In genomic region chr14:23146980-23147379, GRCh38 we compare ENCODE assay signal across 20 cellular contexts. TPM values are rescaled to one million over a fixed set of nuclear protein-coding genes. Genes with fewer than 3 reads are reported as not detected.
DNase-seq lines count a peak whose midpoint lies in the region; ATAC-seq, FAIRE-seq and TF ChIP-seq lines count a peak whose summit lies in the region.
"Had no signal": no experiment of that assay in that cellular context is flagged by ENCODE, and none has a peak within 500 bp of the region (broad histone marks: within the 10 kb centered on the region; RNA-seq: fewer than 3 reads in every experiment).

No MANE protein-coding gene starts in this region.

- H3K36me3 ChIP-seq in HepG2 (replicated peaks in 1 of 2; ENCODE audit: control insufficient read depth in 1 of 2, insufficient read depth in 2 of 2, low read length in 2 of 2) (no peaks in the 10 kb centered on the region), right lobe of liver (no peaks in the 10 kb centered on the region), hepatocyte (replicated peaks; ENCODE audit: insufficient read depth, low read depth) (no peaks in the 10 kb centered on the region), stomach (peaks cover 0 to 19% (median 11%) of the 10 kb centered on the region in 4 donors), H7 (replicated peaks; ENCODE audit: control insufficient read depth, insufficient read depth, low read length) (peaks cover 8% of the 10 kb centered on the region)
- H3K36me3 ChIP-seq: BLaER1, HAP-1 had no signal

- no peak overlapping the region for H2AFZ ChIP-seq in HepG2 (ENCODE audit: low read length)
- no peak overlapping the region for H2AFZ ChIP-seq in hepatocyte

- TF ChIP-seq POLR2A in HepG2 (IDR thresholded peaks at IDR 0.05; ENCODE audit: insufficient read depth in 1 of 2, low read depth in 2 of 2, low read length in 2 of 2) (no peak), right lobe of liver (IDR thresholded peaks at IDR 0.05) (no peak), stomach (IDR thresholded peaks at IDR 0.05) (no peak), GM12892 (IDR thresholded peaks at IDR 0.05; ENCODE audit: low read depth, low read length) (no peak)

- no peaks in the 10 kb centered on the region for H3K9me3 Mint-ChIP-seq in activated CD4-positive, alpha-beta memory T cell treated with anti-CD3 and anti-CD28 coated beads, Interleukin-2, amount 10 ng/mL, durations not matched to agents 7 days and 5 days
- H3K9me3 Mint-ChIP-seq: CD8-positive, alpha-beta T cell had no signal

- intact Hi-C loops in HepG2 (cut with micrococcal nuclease; ENCODE audit: unreplicated experiment): no loop called here
- intact Hi-C loops in right lobe of liver (cut with DNase I): no loop called here
- intact Hi-C loops in stomach (cut with DNase I; ENCODE audit: low total_unique reads): no loop called here

- H3K4me3 ChIP-seq in HepG2 (replicated peaks in 1 of 3; ENCODE audit: insufficient read depth in 1 of 3, low read depth in 2 of 3, low read length in 3 of 3): no peak overlapping the region
- no peak overlapping the region for H3K4me3 ChIP-seq in right lobe of liver
- H3K4me3 ChIP-seq in hepatocyte: no peak overlapping the region
- H3K4me3 ChIP-seq in stomach: no peak overlapping the region
- H3K4me3 ChIP-seq in H7 (ENCODE audit: insufficient read depth, low read depth, low read length): no peak overlapping the region
- H3K4me3 ChIP-seq: BLaER1, HAP-1 had no signal

- no peaks in the 10 kb centered on the region for H3K9me3 ChIP-seq in HepG2 (ENCODE audit: low read length)
- no peaks in the 10 kb centered on the region for H3K9me3 ChIP-seq in right lobe of liver
- no peaks in the 10 kb centered on the region for H3K9me3 ChIP-seq in hepatocyte (ENCODE audit: low read depth)
- H3K9me3 ChIP-seq in stomach: no peaks in the 10 kb centered on the region
- H3K9me3 ChIP-seq: BLaER1, HAP-1 had no signal

- no peak overlapping the region for H3K4me2 ChIP-seq in HepG2 (ENCODE audit: low read depth, low read length)
- no peak overlapping the region for H3K4me2 ChIP-seq in hepatocyte
- H3K4me2 ChIP-seq: BLaER1 had no signal

- H3K79me2 ChIP-seq in HepG2 (ENCODE audit: insufficient read depth, low read length): no peaks in the 10 kb centered on the region
- H3K79me2 ChIP-seq in hepatocyte: no peaks in the 10 kb centered on the region

- no peak for DNase-seq in HepG2 (ENCODE audit: low spot score)
- no peak for DNase-seq in right lobe of liver
- no peak for DNase-seq in hepatocyte (ENCODE audit: low spot score)
- no peak for DNase-seq in stomach
- no peak for DNase-seq in activated CD4-positive, alpha-beta memory T cell treated with anti-CD3 and anti-CD28 coated beads, Interleukin-2, amount 10 ng/mL, durations not matched to agents 7 days and 5 days
- DNase-seq in GM12892 (ENCODE audit: insufficient read length): no peak
- no peak for DNase-seq in H7
- DNase-seq in activated naive CD4-positive, alpha-beta T cell (lab: John Stamatoyannopoulos, UW): no peak
- DNase-seq: CD8-positive, alpha-beta T cell; DMS79 treated with DMSO at 0.1 percent for 48 hours; MV-4-11; NCI-H1417; NCI-H2081 had no signal

- H3K4me3 Mint-ChIP-seq in activated CD4-positive, alpha-beta memory T cell treated with anti-CD3 and anti-CD28 coated beads, Interleukin-2, amount 10 ng/mL, durations not matched to agents 7 days and 5 days: no peak overlapping the region
- H3K4me3 Mint-ChIP-seq: CD8-positive, alpha-beta T cell had no signal

- peaks cover 6% of the 10 kb centered on the region for H3K4me1 Mint-ChIP-seq in activated CD4-positive, alpha-beta memory T cell treated with anti-CD3 and anti-CD28 coated beads, Interleukin-2, amount 10 ng/mL, durations not matched to agents 7 days and 5 days

- no peak overlapping the region for H3K27ac Mint-ChIP-seq in activated CD4-positive, alpha-beta memory T cell treated with anti-CD3 and anti-CD28 coated beads, Interleukin-2, amount 10 ng/mL, durations not matched to agents 7 days and 5 days
- H3K27ac Mint-ChIP-seq: CD8-positive, alpha-beta T cell had no signal

- no peak for TF ChIP-seq EP300 in HepG2 (IDR thresholded peaks at IDR 0.05; ENCODE audit: low read depth in 2 of 2, low read length in 2 of 2)
- no peak for TF ChIP-seq EP300 in HepG2 (CRISPR knock-in tag; IDR thresholded peaks at IDR 0.05; ENCODE audit: borderline replicate concordance)
- TF ChIP-seq EP300 in stomach (IDR thresholded peaks at IDR 0.05): no peak

- peaks cover 8 to 35% of the 10 kb centered on the region in 2 experiments; a peak in 4 of 5 replicates for H3K27me3 ChIP-seq in HepG2 (ENCODE audit: control insufficient read depth in 1 of 2, insufficient read depth in 2 of 2, low read length in 2 of 2)
- H3K27me3 ChIP-seq in right lobe of liver: no peaks in the 10 kb centered on the region
- no peaks in the 10 kb centered on the region for H3K27me3 ChIP-seq in hepatocyte
- no peaks in the 10 kb centered on the region for H3K27me3 ChIP-seq in stomach
- H3K27me3 ChIP-seq in H7 (ENCODE audit: control insufficient read depth, insufficient read depth, low read length): no peaks in the 10 kb centered on the region
- H3K27me3 ChIP-seq: BLaER1 had no signal

- H4K20me1 ChIP-seq in HepG2 (ENCODE audit: insufficient read depth, low read length) (no peaks in the 10 kb centered on the region), hepatocyte (ENCODE audit: insufficient read depth, poor library complexity, severe bottlenecking) (no peaks in the 10 kb centered on the region)
- H4K20me1 ChIP-seq: BLaER1 had no signal

- FAIRE-seq in HepG2 (lab: Jason Lieb, UNC): no peak
- FAIRE-seq in GM12892 (lab: Jason Lieb, UNC): no peak

- no TSS peak for BruUV-seq in HepG2 (replicated peaks; lab: Mats Ljungman, UMichigan)

- H3K27me3 Mint-ChIP-seq in activated CD4-positive, alpha-beta memory T cell treated with anti-CD3 and anti-CD28 coated beads, Interleukin-2, amount 10 ng/mL, durations not matched to agents 7 days and 5 days: peaks cover 12% of the 10 kb centered on the region

- in situ Hi-C loops in HepG2 (cut with HindIII; ENCODE audit: extremely low pct_ligation_motif_present, low pct_unique_long_range_greater_than_20kb): no loop called here

- ATAC-seq in HepG2: no peak
- ATAC-seq in right lobe of liver: no peak
- ATAC-seq: CD8-positive, alpha-beta T cell; Panc1; Right ventricle myocardium inferior had no signal

- 21% methylated on average over 4 of the region's 4 CpGs for WGBS in HepG2 (ENCODE audit: low lambda C conversion rate)
- 80% methylated on average over 4 of the region's 4 CpGs for WGBS in right lobe of liver (ENCODE audit: insufficient coverage, low coverage, low lambda C conversion rate, missing lambda C conversion rate)
- WGBS in hepatocyte (ENCODE audit: low lambda C conversion rate, missing lambda C conversion rate): 97% methylated on average over 4 of the region's 4 CpGs
- WGBS in stomach, 5 donors: 87 to 99% (median 94%) methylated on average over 4 of the region's 4 CpGs

- POLR2A ChIA-PET in HepG2 (lab: Yijun Ruan, JAX): no interaction called here
- POLR2A ChIA-PET in activated CD4-positive, alpha-beta memory T cell treated with anti-CD3 and anti-CD28 coated beads, Interleukin-2, amount 10 ng/mL, durations not matched to agents 7 days and 5 days (lab: Charles Lee): no interaction called here

- H3K36me3 Mint-ChIP-seq in activated CD4-positive, alpha-beta memory T cell treated with anti-CD3 and anti-CD28 coated beads, Interleukin-2, amount 10 ng/mL, durations not matched to agents 7 days and 5 days (ENCODE audit: low read depth): no peaks in the 10 kb centered on the region
- H3K36me3 Mint-ChIP-seq: CD8-positive, alpha-beta T cell had no signal

- no peak overlapping the region for H3K27ac ChIP-seq in HepG2 (ENCODE audit: extremely low read length, insufficient read depth, low read length)
- no peak overlapping the region for H3K27ac ChIP-seq in right lobe of liver
- peak overlapping the region; percentile 75 for H3K27ac ChIP-seq in hepatocyte
- peak overlapping the region in 4 of 5 donors; percentile 59 to 93 (median 64) for H3K27ac ChIP-seq in stomach
- H3K27ac ChIP-seq: BLaER1 had no signal

- TF ChIP-seq RAD21 in HepG2 (CRISPR knock-in tag; IDR thresholded peaks at IDR 0.05): no peak

- TF ChIP-seq CTCF in HepG2 (CRISPR knock-in tag; IDR thresholded peaks at IDR 0.05) (no peak), right lobe of liver (IDR thresholded peaks at IDR 0.05) (no peak), hepatocyte (IDR thresholded peaks at IDR 0.05; ENCODE audit: poor library complexity) (no peak), stomach (IDR thresholded peaks at IDR 0.05) (no peak)

- CTCF ChIA-PET in HepG2 (lab: Yijun Ruan, JAX; ENCODE audit: low intra/inter-chr PET ratio, low total read pairs): no interaction called here
- CTCF ChIA-PET in activated CD4-positive, alpha-beta memory T cell treated with anti-CD3 and anti-CD28 coated beads, Interleukin-2, amount 10 ng/mL, durations not matched to agents 7 days and 5 days (lab: Charles Lee): no interaction called here

- H3K4me1 ChIP-seq in HepG2 (ENCODE audit: insufficient read depth, low read length) (no peaks in the 10 kb centered on the region), right lobe of liver (no peaks in the 10 kb centered on the region), hepatocyte (ENCODE audit: insufficient read depth) (peaks cover 7% of the 10 kb centered on the region), stomach (peaks cover 10 to 75% (median 46%) of the 10 kb centered on the region in 4 donors)
- H3K4me1 ChIP-seq: BLaER1 had no signal

- no peaks in the 10 kb centered on the region for H3K9me2 ChIP-seq in hepatocyte (replicated peaks; ENCODE audit: insufficient read depth)

- no peak overlapping the region for H3K9ac ChIP-seq in HepG2 (ENCODE audit: insufficient read depth, low read depth, low read length)
- H3K9ac ChIP-seq: BLaER1 had no signal

RNA-seq across cellular contexts. Expression of gene CEBPE, which starts 27.9 kb away (rescaled TPM):
- total RNA-seq in HepG2 (2016; rRNA removed; fragmentation: Illumina TruSeq; extraction: Trizol) (0.11 TPM in 1 of 2 replicates, not detected in the other), right lobe of liver (under 1 TPM in 2 of 6 experiments, not detected in 4; 0.13 to 0.18 TPM), hepatocyte (not detected in 2 replicates), stomach (not detected)
- not detected in 2 replicates for total RNA-seq in HepG2 (2016; cell fraction: cytosol; rRNA removed; fragmentation: Illumina TruSeq; extraction: Trizol; ENCODE audit: low read depth)
- total RNA-seq in HepG2 (2016; cell fraction: insoluble cytoplasmic fraction; rRNA removed; fragmentation: Illumina TruSeq; extraction: Trizol): 0.12 TPM in 1 of 2 replicates, not detected in the other
- 0.17 TPM in 1 of 2 replicates, not detected in the other for total RNA-seq in HepG2 (2016; cell fraction: membrane; rRNA removed; fragmentation: Illumina TruSeq; extraction: Trizol)
- total RNA-seq in HepG2 (2016; cell fraction: nucleus; rRNA removed; fragmentation: Illumina TruSeq; extraction: Trizol): not detected in 2 replicates
- polyA plus RNA-seq in HepG2 (2011; rRNA removed) (0.09 and 0.10 TPM in 2 replicates), hepatocyte (not detected in 2 replicates), stomach (under 1 TPM in 1 of 3 donors, not detected in 2; 0.37 TPM)
- 0.10 and 0.13 TPM in 2 replicates for polyA plus RNA-seq in HepG2 (2011; cell fraction: cytosol; rRNA removed)
- polyA plus RNA-seq in HepG2 (2011; cell fraction: nucleus; rRNA removed): 0.10 TPM in 1 of 2 replicates, not detected in the other
- polyA plus RNA-seq in HepG2 (2012): 0.09 TPM in 1 of 2 replicates, not detected in the other
- polyA plus RNA-seq in HepG2 (2016; cell fraction: cytosol; fragmentation: Illumina TruSeq; extraction: Trizol; ENCODE audit: low read depth): not detected in 2 replicates
- not detected in 2 replicates for polyA plus RNA-seq in HepG2 (2016; cell fraction: insoluble cytoplasmic fraction; fragmentation: Illumina TruSeq; extraction: Trizol; ENCODE audit: low read depth)
- polyA plus RNA-seq in HepG2 (2016; cell fraction: membrane; fragmentation: Illumina TruSeq; extraction: Trizol; ENCODE audit: low read depth): not detected in 2 replicates
- polyA plus RNA-seq in HepG2 (2016; cell fraction: nucleus; fragmentation: Illumina TruSeq; extraction: Trizol; ENCODE audit: insufficient read depth, low read depth): not detected in 2 replicates
- polyA minus RNA-seq in HepG2 (2011; rRNA and poly(A)+ RNA removed; ENCODE audit: low replicate concordance): 0.08 and 0.14 TPM in 2 replicates
- polyA minus RNA-seq in HepG2 (2011; cell fraction: cytosol; rRNA and poly(A)+ RNA removed): not detected in 2 replicates
- not detected in 2 replicates for polyA minus RNA-seq in HepG2 (2011; cell fraction: nucleus; rRNA and poly(A)+ RNA removed)
- total RNA-seq in activated CD4-positive, alpha-beta memory T cell treated with anti-CD3 and anti-CD28 coated beads, Interleukin-2, amount 10 ng/mL, durations not matched to agents 7 days and 5 days: under 1 TPM; 0.25 to 0.83 TPM
- not detected for polyA plus RNA-seq in GM12892 (2012; ENCODE audit: missing spikeins)
- 0.44 TPM in 1 of 2 replicates, not detected in the other for total RNA-seq in H7 (2014; rRNA removed; shearing (Covaris generic))
- total RNA-seq: A172; CD8-positive, alpha-beta T cell; G401; NCI-H460; Right ventricle myocardium inferior had no signal

RNA-seq across cellular contexts. Expression of gene SLC7A8, which starts 36.5 kb away (rescaled TPM):
- not detected in 2 replicates for total RNA-seq in HepG2 (2016; rRNA removed; fragmentation: Illumina TruSeq; extraction: Trizol)
- not detected in 2 replicates for total RNA-seq in HepG2 (2016; cell fraction: cytosol; rRNA removed; fragmentation: Illumina TruSeq; extraction: Trizol; ENCODE audit: low read depth)
- total RNA-seq in HepG2 (2016; cell fraction: insoluble cytoplasmic fraction; rRNA removed; fragmentation: Illumina TruSeq; extraction: Trizol): not detected in 2 replicates
- not detected in 2 replicates for total RNA-seq in HepG2 (2016; cell fraction: membrane; rRNA removed; fragmentation: Illumina TruSeq; extraction: Trizol)
- total RNA-seq in HepG2 (2016; cell fraction: nucleus; rRNA removed; fragmentation: Illumina TruSeq; extraction: Trizol): not detected in 2 replicates
- 0.03 and 0.25 TPM in 2 replicates for polyA plus RNA-seq in HepG2 (2011; rRNA removed)
- polyA plus RNA-seq in HepG2 (2011; cell fraction: cytosol; rRNA removed): not detected in 2 replicates
- 0.03 and 0.11 TPM in 2 replicates for polyA plus RNA-seq in HepG2 (2011; cell fraction: nucleus; rRNA removed)
- polyA plus RNA-seq in HepG2 (2012): not detected in 2 replicates
- not detected in 2 replicates for polyA plus RNA-seq in HepG2 (2016; cell fraction: cytosol; fragmentation: Illumina TruSeq; extraction: Trizol; ENCODE audit: low read depth)
- not detected in 2 replicates for polyA plus RNA-seq in HepG2 (2016; cell fraction: insoluble cytoplasmic fraction; fragmentation: Illumina TruSeq; extraction: Trizol; ENCODE audit: low read depth)
- not detected in 2 replicates for polyA plus RNA-seq in HepG2 (2016; cell fraction: membrane; fragmentation: Illumina TruSeq; extraction: Trizol; ENCODE audit: low read depth)
- not detected in 2 replicates for polyA plus RNA-seq in HepG2 (2016; cell fraction: nucleus; fragmentation: Illumina TruSeq; extraction: Trizol; ENCODE audit: insufficient read depth, low read depth)
- 1.4 TPM in 1 of 2 replicates, not detected in the other for polyA minus RNA-seq in HepG2 (2011; rRNA and poly(A)+ RNA removed; ENCODE audit: low replicate concordance)
- polyA minus RNA-seq in HepG2 (2011; cell fraction: cytosol; rRNA and poly(A)+ RNA removed): not detected in 2 replicates
- not detected in 2 replicates for polyA minus RNA-seq in HepG2 (2011; cell fraction: nucleus; rRNA and poly(A)+ RNA removed)
- 10 to 100 TPM in 1 of 6 experiments, 1 to 10 TPM in 5; 3.2 to 10.1 (median 4.4) TPM for total RNA-seq in right lobe of liver
- 39.5 and 54.6 TPM in 2 replicates for total RNA-seq in hepatocyte
- 85.0 and 123 TPM in 2 replicates for polyA plus RNA-seq in hepatocyte
- 100 to 1,000 TPM in 1 of 5 donors, 10 to 100 TPM in 3, 1 to 10 TPM in 1; 1.2 to 102 (median 43.7) TPM for total RNA-seq in stomach
- 10 to 100 TPM; 22.1 to 33.9 (median 22.4) TPM for polyA plus RNA-seq in stomach
- total RNA-seq in activated CD4-positive, alpha-beta memory T cell treated with anti-CD3 and anti-CD28 coated beads, Interleukin-2, amount 10 ng/mL, durations not matched to agents 7 days and 5 days: under 1 TPM; 0.76 to 0.93 TPM
- not detected for polyA plus RNA-seq in GM12892 (2012; ENCODE audit: missing spikeins)
- 66.7 and 79.1 TPM in 2 replicates for total RNA-seq in H7 (2014; rRNA removed; shearing (Covaris generic))

RNA-seq across cellular contexts. Expression of gene CIROP, which starts 42.2 kb away (rescaled TPM):
- total RNA-seq in HepG2 (2016; rRNA removed; fragmentation: Illumina TruSeq; extraction: Trizol): not detected in 2 replicates
- not detected in 2 replicates for total RNA-seq in HepG2 (2016; cell fraction: cytosol; rRNA removed; fragmentation: Illumina TruSeq; extraction: Trizol; ENCODE audit: low read depth)
- not detected in 2 replicates for total RNA-seq in HepG2 (2016; cell fraction: insoluble cytoplasmic fraction; rRNA removed; fragmentation: Illumina TruSeq; extraction: Trizol)
- not detected in 2 replicates for total RNA-seq in HepG2 (2016; cell fraction: membrane; rRNA removed; fragmentation: Illumina TruSeq; extraction: Trizol)
- not detected in 2 replicates for total RNA-seq in HepG2 (2016; cell fraction: nucleus; rRNA removed; fragmentation: Illumina TruSeq; extraction: Trizol)
- 0.07 and 0.14 TPM in 2 replicates for polyA plus RNA-seq in HepG2 (2011; rRNA removed)
- polyA plus RNA-seq in HepG2 (2011; cell fraction: cytosol; rRNA removed): 0.05 and 0.14 TPM in 2 replicates
- 0.18 and 0.59 TPM in 2 replicates for polyA plus RNA-seq in HepG2 (2011; cell fraction: nucleus; rRNA removed)
- polyA plus RNA-seq in HepG2 (2012): 0.05 and 0.12 TPM in 2 replicates
- polyA plus RNA-seq in HepG2 (2016; cell fraction: cytosol; fragmentation: Illumina TruSeq; extraction: Trizol; ENCODE audit: low read depth): not detected in 2 replicates
- not detected in 2 replicates for polyA plus RNA-seq in HepG2 (2016; cell fraction: insoluble cytoplasmic fraction; fragmentation: Illumina TruSeq; extraction: Trizol; ENCODE audit: low read depth)
- polyA plus RNA-seq in HepG2 (2016; cell fraction: membrane; fragmentation: Illumina TruSeq; extraction: Trizol; ENCODE audit: low read depth): not detected in 2 replicates
- polyA plus RNA-seq in HepG2 (2016; cell fraction: nucleus; fragmentation: Illumina TruSeq; extraction: Trizol; ENCODE audit: insufficient read depth, low read depth): not detected in 2 replicates
- polyA minus RNA-seq in HepG2 (2011; rRNA and poly(A)+ RNA removed; ENCODE audit: low replicate concordance): 0.12 TPM in 1 of 2 replicates, not detected in the other
- not detected in 2 replicates for polyA minus RNA-seq in HepG2 (2011; cell fraction: cytosol; rRNA and poly(A)+ RNA removed)
- not detected in 2 replicates for polyA minus RNA-seq in HepG2 (2011; cell fraction: nucleus; rRNA and poly(A)+ RNA removed)
- total RNA-seq in right lobe of liver: not detected
- not detected in 2 replicates for total RNA-seq in hepatocyte
- not detected in 2 replicates for polyA plus RNA-seq in hepatocyte
- total RNA-seq in stomach: not detected
- polyA plus RNA-seq in stomach: not detected
- total RNA-seq in activated CD4-positive, alpha-beta memory T cell treated with anti-CD3 and anti-CD28 coated beads, Interleukin-2, amount 10 ng/mL, durations not matched to agents 7 days and 5 days: not detected
- polyA plus RNA-seq in GM12892 (2012; ENCODE audit: missing spikeins): not detected
- total RNA-seq in H7 (2014; rRNA removed; shearing (Covaris generic)): 0.42 TPM in 1 of 2 replicates, not detected in the other
- total RNA-seq: A172; CD8-positive, alpha-beta T cell; G401; NCI-H460; Right ventricle myocardium inferior had no signal

RNA-seq across cellular contexts. Expression of gene C14orf119, which starts 51.7 kb away (rescaled TPM):
- 206 and 299 TPM in 2 replicates for total RNA-seq in HepG2 (2016; rRNA removed; fragmentation: Illumina TruSeq; extraction: Trizol)
- total RNA-seq in HepG2 (2016; cell fraction: cytosol; rRNA removed; fragmentation: Illumina TruSeq; extraction: Trizol; ENCODE audit: low read depth): 51.0 and 54.6 TPM in 2 replicates
- total RNA-seq in HepG2 (2016; cell fraction: insoluble cytoplasmic fraction; rRNA removed; fragmentation: Illumina TruSeq; extraction: Trizol): 204 and 326 TPM in 2 replicates
- 66.2 and 72.9 TPM in 2 replicates for total RNA-seq in HepG2 (2016; cell fraction: membrane; rRNA removed; fragmentation: Illumina TruSeq; extraction: Trizol)
- total RNA-seq in HepG2 (2016; cell fraction: nucleus; rRNA removed; fragmentation: Illumina TruSeq; extraction: Trizol): 67.0 and 72.0 TPM in 2 replicates
- 104 and 117 TPM in 2 replicates for polyA plus RNA-seq in HepG2 (2011; rRNA removed)
- polyA plus RNA-seq in HepG2 (2011; cell fraction: cytosol; rRNA removed): 125 and 157 TPM in 2 replicates
- 52.9 and 72.4 TPM in 2 replicates for polyA plus RNA-seq in HepG2 (2011; cell fraction: nucleus; rRNA removed)
- 79.1 and 104 TPM in 2 replicates for polyA plus RNA-seq in HepG2 (2012)
- 39.1 and 40.5 TPM in 2 replicates for polyA plus RNA-seq in HepG2 (2016; cell fraction: cytosol; fragmentation: Illumina TruSeq; extraction: Trizol; ENCODE audit: low read depth)
- polyA plus RNA-seq in HepG2 (2016; cell fraction: insoluble cytoplasmic fraction; fragmentation: Illumina TruSeq; extraction: Trizol; ENCODE audit: low read depth): 290 and 316 TPM in 2 replicates
- 46.1 and 51.5 TPM in 2 replicates for polyA plus RNA-seq in HepG2 (2016; cell fraction: membrane; fragmentation: Illumina TruSeq; extraction: Trizol; ENCODE audit: low read depth)
- 112 and 120 TPM in 2 replicates for polyA plus RNA-seq in HepG2 (2016; cell fraction: nucleus; fragmentation: Illumina TruSeq; extraction: Trizol; ENCODE audit: insufficient read depth, low read depth)
- polyA minus RNA-seq in HepG2 (2011; rRNA and poly(A)+ RNA removed; ENCODE audit: low replicate concordance): 101 and 161 TPM in 2 replicates
- 54.7 and 61.1 TPM in 2 replicates for polyA minus RNA-seq in HepG2 (2011; cell fraction: cytosol; rRNA and poly(A)+ RNA removed)
- polyA minus RNA-seq in HepG2 (2011; cell fraction: nucleus; rRNA and poly(A)+ RNA removed): 24.1 and 38.5 TPM in 2 replicates
- total RNA-seq in right lobe of liver: 10 to 100 TPM; 10.7 to 22.6 (median 14.1) TPM
- 47.7 and 64.9 TPM in 2 replicates for total RNA-seq in hepatocyte
- polyA plus RNA-seq in hepatocyte: 118 and 146 TPM in 2 replicates
- total RNA-seq in stomach: 10 to 100 TPM in 2 of 5 donors, 1 to 10 TPM in 2, not detected in 1; 1.8 to 25.2 (median 14.0) TPM
- 10 to 100 TPM; 27.4 to 51.8 (median 49.8) TPM for polyA plus RNA-seq in stomach
- 10 to 100 TPM; 49.2 to 55.5 TPM for total RNA-seq in activated CD4-positive, alpha-beta memory T cell treated with anti-CD3 and anti-CD28 coated beads, Interleukin-2, amount 10 ng/mL, durations not matched to agents 7 days and 5 days
- 39.9 TPM for polyA plus RNA-seq in GM12892 (2012; ENCODE audit: missing spikeins)
- 73.7 and 97.8 TPM in 2 replicates for total RNA-seq in H7 (2014; rRNA removed; shearing (Covaris generic))

RNA-seq across cellular contexts. Expression of gene ACIN1, which starts 52.0 kb away (rescaled TPM):
- total RNA-seq in HepG2 (2016; rRNA removed; fragmentation: Illumina TruSeq; extraction: Trizol) (102 and 165 TPM in 2 replicates), right lobe of liver (10 to 100 TPM; 40.5 to 66.1 (median 52.9) TPM), hepatocyte (97.5 and 108 TPM in 2 replicates), stomach (100 to 1,000 TPM; 114 to 232 (median 123) TPM)
- total RNA-seq in HepG2 (2016; cell fraction: cytosol; rRNA removed; fragmentation: Illumina TruSeq; extraction: Trizol; ENCODE audit: low read depth): 71.3 and 71.5 TPM in 2 replicates
- 79.7 and 163 TPM in 2 replicates for total RNA-seq in HepG2 (2016; cell fraction: insoluble cytoplasmic fraction; rRNA removed; fragmentation: Illumina TruSeq; extraction: Trizol)
- total RNA-seq in HepG2 (2016; cell fraction: membrane; rRNA removed; fragmentation: Illumina TruSeq; extraction: Trizol): 59.8 and 62.7 TPM in 2 replicates
- total RNA-seq in HepG2 (2016; cell fraction: nucleus; rRNA removed; fragmentation: Illumina TruSeq; extraction: Trizol): 344 and 371 TPM in 2 replicates
- polyA plus RNA-seq in HepG2 (2011; rRNA removed) (183 and 222 TPM in 2 replicates), hepatocyte (44.3 and 49.2 TPM in 2 replicates), stomach (10 to 100 TPM; 37.1 to 86.4 (median 52.7) TPM)
- 64.2 and 64.8 TPM in 2 replicates for polyA plus RNA-seq in HepG2 (2011; cell fraction: cytosol; rRNA removed)
- polyA plus RNA-seq in HepG2 (2011; cell fraction: nucleus; rRNA removed): 997 and 1,030 TPM in 2 replicates
- polyA plus RNA-seq in HepG2 (2012): 155 and 156 TPM in 2 replicates
- 17.6 and 21.0 TPM in 2 replicates for polyA plus RNA-seq in HepG2 (2016; cell fraction: cytosol; fragmentation: Illumina TruSeq; extraction: Trizol; ENCODE audit: low read depth)
- polyA plus RNA-seq in HepG2 (2016; cell fraction: insoluble cytoplasmic fraction; fragmentation: Illumina TruSeq; extraction: Trizol; ENCODE audit: low read depth): 105 and 132 TPM in 2 replicates
- polyA plus RNA-seq in HepG2 (2016; cell fraction: membrane; fragmentation: Illumina TruSeq; extraction: Trizol; ENCODE audit: low read depth): 29.3 and 37.8 TPM in 2 replicates
- 1,263 and 1,283 TPM in 2 replicates for polyA plus RNA-seq in HepG2 (2016; cell fraction: nucleus; fragmentation: Illumina TruSeq; extraction: Trizol; ENCODE audit: insufficient read depth, low read depth)
- 122 and 152 TPM in 2 replicates for polyA minus RNA-seq in HepG2 (2011; rRNA and poly(A)+ RNA removed; ENCODE audit: low replicate concordance)
- polyA minus RNA-seq in HepG2 (2011; cell fraction: cytosol; rRNA and poly(A)+ RNA removed): 39.4 and 46.3 TPM in 2 replicates
- 630 and 693 TPM in 2 replicates for polyA minus RNA-seq in HepG2 (2011; cell fraction: nucleus; rRNA and poly(A)+ RNA removed)
- total RNA-seq in activated CD4-positive, alpha-beta memory T cell treated with anti-CD3 and anti-CD28 coated beads, Interleukin-2, amount 10 ng/mL, durations not matched to agents 7 days and 5 days: 100 to 1,000 TPM; 166 to 167 TPM
- 83.9 TPM for polyA plus RNA-seq in GM12892 (2012; ENCODE audit: missing spikeins)
- total RNA-seq in H7 (2014; rRNA removed; shearing (Covaris generic)): 83.4 and 89.5 TPM in 2 replicates

Comparison
In these comparisons a context has a peak if more than half of its experiments do, and no peak if none do; other contexts are left out.
1. H3K27ac ChIP-seq: peak in hepatocyte (single experiment) and stomach (4 of 5); none in HepG2 (single experiment) and right lobe of liver (0 of 3).